ENCODE assay signal across 1 cellular context in genomic region chr16:89764711-89765201, GRCh38.
TF ChIP-seq lines count a peak whose summit lies in the region.

No MANE protein-coding gene starts in this region.

TF ChIP-seq in HepG2, 621 proteins besides CTCF, POLR2A, EP300 and RAD21 (continued from another document):
- TF ChIP-seq LRRFIP1 (CRISPR knock-in tag; conservative IDR thresholded peaks at IDR 0.05) (no peak), CEBPG (CRISPR knock-in tag; IDR thresholded peaks at IDR 0.05) (peak; percentile 52)
